ENCODE assay signal across 5 cellular contexts in genomic region chr4:16714191-16714590, GRCh38.
"Had no signal": no experiment of that assay in that cellular context is flagged by ENCODE, and none has a peak within 500 bp of the region (broad histone marks: within the 10 kb centered on the region; RNA-seq: fewer than 3 reads in every experiment).

No MANE protein-coding gene starts in this region.

- ATAC-seq: HepG2, K562 had no signal

- H3K4me3 ChIP-seq: K562 had no signal

- DNase-seq: IMR-90, KBM-7 had no signal

- H3K27ac ChIP-seq: HL-60 had no signal
